Comparison of ENCODE assay signal across 29 cellular contexts in the genomic region with DNA sequence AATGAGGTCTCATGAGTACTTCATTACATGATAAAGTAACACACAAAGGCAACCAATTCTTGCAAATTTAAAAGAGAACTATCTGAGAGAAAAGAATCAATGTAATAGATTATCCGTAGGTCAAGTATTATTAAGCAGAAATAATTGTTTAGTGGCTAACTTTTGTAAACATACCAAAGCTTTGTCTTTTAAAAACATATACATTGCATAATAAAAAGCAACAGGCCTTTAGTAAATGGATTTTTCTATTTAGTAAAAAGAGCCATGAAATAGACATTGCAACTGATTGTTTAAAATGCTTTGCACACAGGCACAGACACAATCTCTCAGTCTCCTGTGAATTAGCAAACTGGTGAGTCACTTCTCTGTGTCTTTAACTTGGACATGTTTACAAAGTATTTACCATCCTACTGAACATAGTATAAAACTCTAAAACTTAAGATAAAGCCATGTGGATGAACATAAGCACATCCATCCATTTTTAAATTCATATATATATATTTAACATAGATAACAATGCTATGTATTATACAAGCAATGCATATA.
DNase-seq lines count a peak whose midpoint lies in the region; FAIRE-seq and TF ChIP-seq lines count a peak whose summit lies in the region.
"Had no signal": no experiment of that assay in that cellular context is flagged by ENCODE, and none has a peak within 500 bp of the region (broad histone marks: within the 10 kb centered on the region; RNA-seq: fewer than 3 reads in every experiment).

No MANE protein-coding gene starts in this region.

- no peaks in the 10 kb centered on the region for H3K27me3 ChIP-seq in mammary epithelial cell (ENCODE audit: insufficient read depth, low read length)
- H3K27me3 ChIP-seq: esophagus squamous epithelium, heart left ventricle, neutrophil, upper lobe of left lung had no signal

- no peak overlapping the region for H3K4me2 ChIP-seq in mammary epithelial cell (ENCODE audit: insufficient read depth, low read depth, low read length)

- H3K4me1 Mint-ChIP-seq in MCF 10A (ENCODE audit: insufficient read depth, unreplicated experiment) = peaks cover 11% of the 10 kb centered on the region
- H3K4me1 Mint-ChIP-seq: activated naive CD8-positive, alpha-beta T cell treated with anti-CD3 and anti-CD28 coated beads, Interleukin-2, amount 10 ng/mL, durations not matched to agents 7 days and 5 days; B cell; brain; T-cell had no signal

- H3K4me3 Mint-ChIP-seq in MCF 10A (ENCODE audit: unreplicated experiment) = no peak overlapping the region
- H3K4me3 Mint-ChIP-seq: activated CD4-positive, alpha-beta memory T cell treated with anti-CD3 and anti-CD28 coated beads for 36 hours; activated naive CD8-positive, alpha-beta T cell treated with anti-CD3 and anti-CD28 coated beads, Interleukin-2, amount 10 ng/mL, durations not matched to agents 7 days and 5 days; B cell; brain; effector memory CD8-positive, alpha-beta T cell; T-cell had no signal

- dilution Hi-C loops in mammary epithelial cell (cut with HindIII; ENCODE audit: low sequenced_read_pairs) = no loop called here

- H3K9me3 ChIP-seq in mammary epithelial cell (replicated peaks; ENCODE audit: insufficient read depth, low read length) = no peaks in the 10 kb centered on the region
- H3K9me3 ChIP-seq: esophagus squamous epithelium, neutrophil, upper lobe of left lung had no signal

- BruUV-seq in MCF 10A (replicated peaks; lab: Mats Ljungman, UMichigan) = no TSS peak
- BruUV-seq in mammary epithelial cell (replicated peaks; lab: Mats Ljungman, UMichigan) = no TSS peak

- no peaks in the 10 kb centered on the region for H3K4me1 ChIP-seq in mammary epithelial cell (ENCODE audit: insufficient read depth, low read length)
- H3K4me1 ChIP-seq: esophagus squamous epithelium, heart left ventricle, upper lobe of left lung had no signal

- no peaks in the 10 kb centered on the region for H3K36me3 Mint-ChIP-seq in MCF 10A (ENCODE audit: insufficient read depth, unreplicated experiment)
- H3K36me3 Mint-ChIP-seq: activated CD4-positive, alpha-beta memory T cell treated with anti-CD3 and anti-CD28 coated beads for 36 hours; activated naive CD8-positive, alpha-beta T cell treated with anti-CD3 and anti-CD28 coated beads, Interleukin-2, amount 10 ng/mL, durations not matched to agents 7 days and 5 days; brain; T-cell had no signal

- WGBS in mammary epithelial cell (ENCODE audit: low coverage, missing lambda C conversion rate) = 100% methylated on average over 1 of the region's 1 CpG

- TF ChIP-seq CTCF in MCF 10A (IDR thresholded peaks at IDR 0.05; ENCODE audit: unreplicated experiment) = no peak
- no peak for TF ChIP-seq CTCF in mammary epithelial cell (conservative IDR thresholded peaks at IDR 0.05 in 1 of 2, IDR thresholded peaks at IDR 0.05 in 1 of 2; ENCODE audit: extremely low read depth in 1 of 2, insufficient read depth in 1 of 2, low read depth in 1 of 2, low read length in 2 of 2)
- TF ChIP-seq CTCF in astrocyte of the spinal cord (IDR thresholded peaks at IDR 0.05; ENCODE audit: low read depth, low read length) = no peak
- TF ChIP-seq CTCF in fibroblast of the aortic adventitia (IDR thresholded peaks at IDR 0.05; ENCODE audit: insufficient read depth, low read length) = no peak

- no peak overlapping the region for H3K9ac ChIP-seq in mammary epithelial cell (ENCODE audit: insufficient read depth, low read length)

- in situ Hi-C loops in mammary epithelial cell (cut with MboI; ENCODE audit: low sequenced_read_pairs in 2 of 2) (no loop called here), astrocyte of the spinal cord (cut with HindIII; ENCODE audit: low sequenced_read_pairs) (no loop called here)

- no peak overlapping the region for H3K27ac Mint-ChIP-seq in MCF 10A (ENCODE audit: low read depth, unreplicated experiment)
- H3K27ac Mint-ChIP-seq: activated CD4-positive, alpha-beta memory T cell treated with anti-CD3 and anti-CD28 coated beads for 36 hours; activated naive CD8-positive, alpha-beta T cell treated with anti-CD3 and anti-CD28 coated beads, Interleukin-2, amount 10 ng/mL, durations not matched to agents 7 days and 5 days; B cell; effector memory CD8-positive, alpha-beta T cell; T-cell had no signal

- CTCF ChIA-PET in MCF 10A (lab: Yijun Ruan, JAX) = no interaction called here
- CTCF ChIA-PET in mammary epithelial cell (lab: Charles Lee; ENCODE audit: low non-redundant PET) = no interaction called here

- H2AFZ ChIP-seq in mammary epithelial cell (ENCODE audit: low read depth, low read length) = no peak overlapping the region

- intact Hi-C loops in MCF 10A (cut with micrococcal nuclease) = no loop called here
- intact Hi-C loops in mammary epithelial cell (cut with micrococcal nuclease) = no loop called here

- H3K9me3 Mint-ChIP-seq in MCF 10A (ENCODE audit: unreplicated experiment) = no peaks in the 10 kb centered on the region

- H3K27ac ChIP-seq in mammary epithelial cell (ENCODE audit: insufficient read depth, low read depth, low read length) = no peak overlapping the region
- H3K27ac ChIP-seq: 22Rv1, esophagus squamous epithelium, heart left ventricle, neutrophil, upper lobe of left lung had no signal

- POLR2A ChIA-PET in MCF 10A (lab: Yijun Ruan, JAX) = interaction anchor here (0.6 to 1.0 kb wide), 2 partner anchors 24 to 32 kb away, joined by 3 to 4 read pairs; no protein-coding TSS in a partner anchor

- no peak for FAIRE-seq in GM19239 (lab: Jason Lieb, UNC)
- FAIRE-seq: colon had no signal

- no peaks in the 10 kb centered on the region for H3K36me3 ChIP-seq in mammary epithelial cell (ENCODE audit: insufficient read depth, low read length)
- H3K36me3 ChIP-seq: esophagus squamous epithelium, heart left ventricle, neutrophil, upper lobe of left lung had no signal

- DNase-seq in MCF 10A (ENCODE audit: unreplicated experiment) (peak; percentile 23), mammary epithelial cell (no peak), astrocyte of the spinal cord (ENCODE audit: low read depth, low spot score) (peak; percentile 16), fibroblast of the aortic adventitia (ENCODE audit: low read depth) (peak; percentile 43), midbrain (lab: John Stamatoyannopoulos, UW) (no peak), GM19239 (ENCODE audit: insufficient read length, low spot score) (no peak), NCI-H1105 treated with DMSO at 0.1 percent for 48 hours (lab: John Stamatoyannopoulos, UW) (no peak)
- DNase-seq in activated CD8-positive, alpha-beta memory T cell treated with anti-CD3 and anti-CD28 coated beads for 24 hours = no peak
- DNase-seq: activated CD4-positive, alpha-beta memory T cell treated with anti-CD3 and anti-CD28 coated beads for 36 hours; activated effector memory CD4-positive, alpha-beta T cell treated with anti-CD3 and anti-CD28 coated beads, Interleukin-2, amount 50 U/mL, for 16 hours; activated naive CD8-positive, alpha-beta T cell treated with anti-CD3 and anti-CD28 coated beads, Interleukin-2, amount 10 ng/mL, durations not matched to agents 7 days and 5 days; activated T-cell treated with anti-CD3 and anti-CD28 coated beads for 4 hours; effector memory CD8-positive, alpha-beta T cell; esophagus squamous epithelium; GF-D8; heart left ventricle; mesendoderm; MM.1S; NCI-H1436; NCI-H446 treated with DMSO at 0.1 percent for 48 hours; small intestine; stimulated activated CD4-positive, alpha-beta T cell treated with anti-CD3 and anti-CD28 coated beads, Interleukin-1b, Interleukin-23, amount 100 ng/mL, for 48 hours; T-cell; upper lobe of left lung had no signal

- no peaks in the 10 kb centered on the region for H3K27me3 Mint-ChIP-seq in MCF 10A (ENCODE audit: insufficient read depth, unreplicated experiment)
- H3K27me3 Mint-ChIP-seq: activated CD4-positive, alpha-beta memory T cell treated with anti-CD3 and anti-CD28 coated beads for 36 hours; activated naive CD8-positive, alpha-beta T cell treated with anti-CD3 and anti-CD28 coated beads, Interleukin-2, amount 10 ng/mL, durations not matched to agents 7 days and 5 days; B cell; brain; effector memory CD8-positive, alpha-beta T cell; T-cell had no signal

- H3K79me2 ChIP-seq in mammary epithelial cell (ENCODE audit: insufficient read depth, low read length) = no peaks in the 10 kb centered on the region

- H4K20me1 ChIP-seq in mammary epithelial cell (ENCODE audit: insufficient read depth, low read length) = no peaks in the 10 kb centered on the region

- H3K4me3 ChIP-seq in mammary epithelial cell (replicated peaks in 1 of 3; ENCODE audit: insufficient read depth in 1 of 3, low read depth in 2 of 3, low read length in 3 of 3) (no peak overlapping the region), astrocyte of the spinal cord (ENCODE audit: low read depth, low read length) (no peak overlapping the region), fibroblast of the aortic adventitia (ENCODE audit: low read depth, low read length) (no peak overlapping the region)
- H3K4me3 ChIP-seq: esophagus squamous epithelium, heart left ventricle, upper lobe of left lung had no signal

Comparison
In these comparisons a context has a peak if more than half of its experiments do, and no peak if none do; other contexts are left out.
1. DNase-seq: peak in MCF 10A (single experiment), astrocyte of the spinal cord (single experiment) and fibroblast of the aortic adventitia (single experiment); none in mammary epithelial cell (single experiment), midbrain (single experiment), activated CD8-positive, alpha-beta memory T cell treated with anti-CD3 and anti-CD28 coated beads for 24 hours (single experiment), GM19239 (single experiment) and NCI-H1105 treated with DMSO at 0.1 percent for 48 hours (single experiment).